ENCODE assay signal across 11 cellular contexts in genomic region chr1:42259739-42260064, GRCh38.
A peak's percentile ranks its signal among the peaks of the same experiment; 100 is the strongest.
DNase-seq lines count a peak whose midpoint lies in the region; ATAC-seq, FAIRE-seq and TF ChIP-seq lines count a peak whose summit lies in the region.
"Had no signal": no experiment of that assay in that cellular context is flagged by ENCODE, and none has a peak within 500 bp of the region (broad histone marks: within the 10 kb centered on the region; RNA-seq: fewer than 3 reads in every experiment).

No MANE protein-coding gene starts in this region.

- DNase-seq in CD8-positive, alpha-beta T cell = no peak
- DNase-seq in MCF 10A (ENCODE audit: unreplicated experiment) (no peak), kidney (no peak), kidney tubule cell (ENCODE audit: low spot score) (no peak), RCC 7860 (ENCODE audit: low spot score) (no peak)
- DNase-seq: CD8-positive, alpha-beta memory T cell; pancreas had no signal

- peaks cover 60% of the 10 kb centered on the region for H3K36me3 Mint-ChIP-seq in CD8-positive, alpha-beta T cell
- H3K36me3 Mint-ChIP-seq in MCF 10A (ENCODE audit: insufficient read depth, unreplicated experiment) (peaks cover 22% of the 10 kb centered on the region), nephron (ENCODE audit: low read depth) (peaks cover 54% of the 10 kb centered on the region)

- H3K9ac ChIP-seq in KMS-11 (peak overlapping the region; percentile 6; the same call in 1 of the 2 replicates), kidney (ENCODE audit: low read length in 2 of 2) (no peak overlapping the region)

- H3K27me3 ChIP-seq in CD8-positive, alpha-beta T cell (ENCODE audit: insufficient read depth, low read length) = no peaks in the 10 kb centered on the region
- H3K27me3 ChIP-seq in KMS-11 (ENCODE audit: insufficient read depth, low read depth) = no peaks in the 10 kb centered on the region
- H3K27me3 ChIP-seq: pancreas had no signal

- intact Hi-C loops in CD8-positive, alpha-beta T cell (cut with DNase I, micrococcal nuclease) = no loop called here
- intact Hi-C loops in MCF 10A (cut with micrococcal nuclease) (no loop called here), kidney (cut with DNase I) (no loop called here)

- BruUV-seq in MCF 10A (replicated peaks; lab: Mats Ljungman, UMichigan) = no TSS peak

- H3K4me1 Mint-ChIP-seq in CD8-positive, alpha-beta T cell (ENCODE audit: low read depth) = peaks cover 62% of the 10 kb centered on the region
- H3K4me1 Mint-ChIP-seq in MCF 10A (ENCODE audit: insufficient read depth, unreplicated experiment) (peaks cover 18% of the 10 kb centered on the region), nephron (peaks cover 31% of the 10 kb centered on the region)

- peaks cover 55% of the 10 kb centered on the region for H3K79me2 ChIP-seq in KMS-11 (ENCODE audit: insufficient read depth, low read depth)

- H3K9me3 Mint-ChIP-seq in CD8-positive, alpha-beta T cell = peaks cover 4% of the 10 kb centered on the region
- H3K9me3 Mint-ChIP-seq in MCF 10A (ENCODE audit: unreplicated experiment) (no peaks in the 10 kb centered on the region), nephron (peaks cover 9% of the 10 kb centered on the region)
- H3K9me3 Mint-ChIP-seq: CD8-positive, alpha-beta memory T cell had no signal

- ATAC-seq in CD8-positive, alpha-beta T cell = no peak
- ATAC-seq in HG02588 (IDR thresholded peaks at IDR 0.05; ENCODE audit: unreplicated experiment) = no peak

- no peak for TF ChIP-seq CTCF in CD8-positive, alpha-beta T cell (IDR thresholded peaks at IDR 0.05)
- TF ChIP-seq CTCF in KMS-11 (conservative IDR thresholded peaks at IDR 0.05; ENCODE audit: low read depth, low read length) (no peak), MCF 10A (IDR thresholded peaks at IDR 0.05; ENCODE audit: unreplicated experiment) (no peak), nephron (IDR thresholded peaks at IDR 0.05; ENCODE audit: unreplicated experiment in 3 of 3) (no peak), kidney (IDR thresholded peaks at IDR 0.05; ENCODE audit: borderline replicate concordance, extremely low read depth, insufficient read depth) (no peak)

- no peak overlapping the region for H3K27ac ChIP-seq in CD8-positive, alpha-beta T cell (ENCODE audit: low read depth, low read length)
- H3K27ac ChIP-seq in KMS-11 (peak overlapping the region; percentile 57), kidney (ENCODE audit: low read depth in 2 of 2, low read length in 2 of 2) (no peak overlapping the region)

- H3K4me3 Mint-ChIP-seq in CD8-positive, alpha-beta T cell = no peak overlapping the region
- H3K4me3 Mint-ChIP-seq in MCF 10A (ENCODE audit: unreplicated experiment) (no peak overlapping the region), nephron (no peak overlapping the region)
- H3K4me3 Mint-ChIP-seq: CD8-positive, alpha-beta memory T cell had no signal

- H3K27me3 Mint-ChIP-seq in CD8-positive, alpha-beta T cell (ENCODE audit: low read depth) = no peaks in the 10 kb centered on the region
- H3K27me3 Mint-ChIP-seq in MCF 10A (ENCODE audit: insufficient read depth, unreplicated experiment) = no peaks in the 10 kb centered on the region
- no peaks in the 10 kb centered on the region for H3K27me3 Mint-ChIP-seq in nephron (ENCODE audit: low read depth)
- H3K27me3 Mint-ChIP-seq: CD8-positive, alpha-beta memory T cell had no signal

- CTCF ChIA-PET in CD8-positive, alpha-beta T cell (lab: Charles Lee) = interaction anchor here (1.6 kb wide), 1 partner anchor 9 kb away, joined by 6 read pairs; no protein-coding TSS in a partner anchor
- CTCF ChIA-PET in MCF 10A (lab: Yijun Ruan, JAX) = no interaction called here

- peaks cover 10% of the 10 kb centered on the region for H3K4me1 ChIP-seq in CD8-positive, alpha-beta T cell (ENCODE audit: insufficient read depth, low read length)
- H3K4me1 ChIP-seq in KMS-11 (ENCODE audit: low read depth, poor library complexity, severe bottlenecking) (peaks cover 72% of the 10 kb centered on the region), kidney (ENCODE audit: control insufficient read depth in 1 of 2, insufficient read depth in 1 of 2, low read depth in 1 of 2, low read length in 2 of 2) (peaks cover 0 to 6% of the 10 kb centered on the region in 2 donors)

- no peaks in the 10 kb centered on the region for H3K9me3 ChIP-seq in CD8-positive, alpha-beta T cell (ENCODE audit: low read length)
- no peaks in the 10 kb centered on the region for H3K9me3 ChIP-seq in kidney (ENCODE audit: control insufficient read depth in 1 of 2, low read length in 2 of 2)
- H3K9me3 ChIP-seq: HAP-1, pancreas had no signal

- no peak overlapping the region for H2AFZ ChIP-seq in KMS-11 (ENCODE audit: low read depth)

- no peaks in the 10 kb centered on the region for H3K36me3 ChIP-seq in CD8-positive, alpha-beta T cell (ENCODE audit: insufficient read depth, low read length)
- H3K36me3 ChIP-seq in KMS-11 (ENCODE audit: insufficient read depth) (no peaks in the 10 kb centered on the region), kidney (ENCODE audit: control insufficient read depth in 1 of 2, insufficient read depth in 2 of 2, low read length in 2 of 2) (no peaks in the 10 kb centered on the region)
- H3K36me3 ChIP-seq: pancreas had no signal

- H3K27ac Mint-ChIP-seq in CD8-positive, alpha-beta T cell = peak overlapping the region; percentile 8
- H3K27ac Mint-ChIP-seq in MCF 10A (ENCODE audit: low read depth, unreplicated experiment) (peak overlapping the region; percentile 6), nephron (peak overlapping the region; percentile 17 to 68 (median 19))

- peak overlapping the region; percentile 89 for H3K4me2 ChIP-seq in KMS-11

- FAIRE-seq in kidney (lab: Jason Lieb, UNC) = no peak
- no peak for FAIRE-seq in RCC 7860 (lab: Jason Lieb, UNC)
- FAIRE-seq: pancreas had no signal

- H4K20me1 ChIP-seq in KMS-11 (ENCODE audit: insufficient read depth) = peaks cover 13% of the 10 kb centered on the region; the same call in 1 of the 2 replicates

- POLR2A ChIA-PET in CD8-positive, alpha-beta T cell (lab: Charles Lee) = interaction anchor here (1.8 kb wide), 1 partner anchor 10 kb away, joined by 7 read pairs; no protein-coding TSS in a partner anchor
- POLR2A ChIA-PET in MCF 10A (lab: Yijun Ruan, JAX) = interaction anchor here (0.8 to 1.4 kb wide), 2 partner anchors 45 to 63 kb away, joined by 3 to 4 read pairs; no protein-coding TSS in a partner anchor

- H3K4me3 ChIP-seq in CD8-positive, alpha-beta T cell (ENCODE audit: low read depth, low read length) = no peak overlapping the region
- H3K4me3 ChIP-seq in KMS-11 (IDR thresholded peaks at IDR 0.05; ENCODE audit: insufficient read depth, low read depth, low read length) (peak overlapping the region; percentile 16), kidney (ENCODE audit: low read length in 2 of 2) (no peak overlapping the region)
- H3K4me3 ChIP-seq: HAP-1, pancreas had no signal
